ENCODE assay signal across 19 cellular contexts in genomic region chr7:43044521-43044920, GRCh38.
A peak's percentile ranks its signal among the peaks of the same experiment; 100 is the strongest.
DNase-seq lines count a peak whose midpoint lies in the region; ATAC-seq, FAIRE-seq and TF ChIP-seq lines count a peak whose summit lies in the region.
"Had no signal": no experiment of that assay in that cellular context is flagged by ENCODE, and none has a peak within 500 bp of the region (broad histone marks: within the 10 kb centered on the region; RNA-seq: fewer than 3 reads in every experiment).

No MANE protein-coding gene starts in this region.

- TF ChIP-seq POLR2A in K562 (conservative IDR thresholded peaks at IDR 0.05): no peak
- no peak for TF ChIP-seq POLR2A in ovary (IDR thresholded peaks at IDR 0.05)

- H3K79me2 ChIP-seq in K562 (ENCODE audit: control insufficient read depth, insufficient read depth, low read length) (no peaks in the 10 kb centered on the region), fibroblast of lung (ENCODE audit: control insufficient read depth, insufficient read depth, low read length) (no peaks in the 10 kb centered on the region)

- POLR2A ChIA-PET in K562 (lab: Yijun Ruan, JAX): interaction anchor here (1.8 kb wide), 1 partner anchor 9 kb away, joined by 5 read pairs; no protein-coding TSS in a partner anchor

- no peak for ATAC-seq in K562
- no peak for ATAC-seq in activated CD4-positive, CD25-positive, alpha-beta regulatory T cell treated with anti-CD3 and anti-CD28 coated beads, Interleukin-2, amount 50 U/mL, for 24 hours
- no peak for ATAC-seq in HG03175 (IDR thresholded peaks at IDR 0.05; ENCODE audit: unreplicated experiment)
- ATAC-seq: GM23338 had no signal

- TF ChIP-seq RAD21 in K562 (CRISPR knock-in tag; conservative IDR thresholded peaks at IDR 0.05 in 1 of 2, IDR thresholded peaks at IDR 0.05 in 1 of 2): no peak

- H3K27ac ChIP-seq in K562 (ENCODE audit: extremely low read depth, low read depth, low read length) (no peak overlapping the region), fibroblast of lung (ENCODE audit: insufficient read depth, low read length) (no peak overlapping the region), ovary (no peak overlapping the region)
- H3K27ac ChIP-seq: HL-60 had no signal

- peaks cover 0 to 10% of the 10 kb centered on the region in 2 experiments; a peak in 2 of 5 replicates for H3K4me1 ChIP-seq in K562 (replicated peaks in 1 of 2; ENCODE audit: control insufficient read depth in 2 of 2, insufficient read depth in 2 of 2, low read length in 2 of 2)
- no peaks in the 10 kb centered on the region for H3K4me1 ChIP-seq in fibroblast of lung (ENCODE audit: control insufficient read depth, extremely low read depth, insufficient read depth, low read length)
- no peaks in the 10 kb centered on the region for H3K4me1 ChIP-seq in ovary (ENCODE audit: insufficient read depth)
- H3K4me1 ChIP-seq: BE2C had no signal

- intact Hi-C loops in K562 (cut with micrococcal nuclease): no loop called here
- intact Hi-C loops in ovary (cut with DNase I): no loop called here

- H3K36me3 ChIP-seq in K562 (ENCODE audit: control insufficient read depth, insufficient read depth, low read length): no peaks in the 10 kb centered on the region
- H3K36me3 ChIP-seq in fibroblast of lung (ENCODE audit: control insufficient read depth, insufficient read depth, low read length): no peaks in the 10 kb centered on the region
- no peaks in the 10 kb centered on the region for H3K36me3 ChIP-seq in ovary
- H3K36me3 ChIP-seq: BE2C had no signal

- H3K27me3 ChIP-seq in K562 (ENCODE audit: control insufficient read depth in 2 of 2, insufficient read depth in 2 of 2, low read length in 2 of 2) (no peaks in the 10 kb centered on the region), fibroblast of lung (ENCODE audit: control insufficient read depth, insufficient read depth, low read length) (no peaks in the 10 kb centered on the region), ovary (no peaks in the 10 kb centered on the region)
- H3K27me3 ChIP-seq: BE2C had no signal

- FAIRE-seq in K562 (lab: Jason Lieb, UNC) (peak; percentile 19), GM19239 (lab: Jason Lieb, UNC) (no peak)
- FAIRE-seq: H54 had no signal

- H3K4me2 ChIP-seq in K562 (ENCODE audit: insufficient read depth, low read length): no peak overlapping the region
- no peak overlapping the region for H3K4me2 ChIP-seq in fibroblast of lung (ENCODE audit: extremely low read depth, insufficient read depth, low read length)
- H3K4me2 ChIP-seq: GM23338 had no signal

- in situ Hi-C loops in K562 (cut with MboI): no loop called here

- TF ChIP-seq CTCF in K562 (IDR thresholded peaks at IDR 0.05 in 2 of 3, conservative IDR thresholded peaks at IDR 0.05 in 1 of 3; ENCODE audit: insufficient read depth in 2 of 3, low read depth in 1 of 3, low read length in 3 of 3) (no peak), fibroblast of lung (conservative IDR thresholded peaks at IDR 0.05 in 1 of 2, IDR thresholded peaks at IDR 0.05 in 1 of 2; ENCODE audit: low read depth in 1 of 2, low read length in 2 of 2) (no peak), ovary (IDR thresholded peaks at IDR 0.05) (no peak)

- CTCF ChIA-PET in K562 (lab: Yijun Ruan, JAX; ENCODE audit: low intra/inter-chr PET ratio): no interaction called here

- WGBS in K562 (ENCODE audit: insufficient coverage, low coverage, missing lambda C conversion rate): 29% methylated on average over 1 of the region's 1 CpG
- 10 to 51% (median 11%) methylated on average over 1 of the region's 1 CpG for WGBS in ovary, 3 donors

- H3K9me1 ChIP-seq in K562 (ENCODE audit: control insufficient read depth, insufficient read depth, low read length): no peaks in the 10 kb centered on the region

- H4K20me1 ChIP-seq in K562 (replicated peaks; ENCODE audit: control insufficient read depth, insufficient read depth, low read length) (no peaks in the 10 kb centered on the region), fibroblast of lung (ENCODE audit: control insufficient read depth, extremely low read depth, insufficient read depth, low read length) (no peaks in the 10 kb centered on the region)

- no peak for TF ChIP-seq EP300 in K562 (IDR thresholded peaks at IDR 0.05; ENCODE audit: low read length)
- TF ChIP-seq EP300 in ovary (IDR thresholded peaks at IDR 0.05): no peak

- H3K4me3 ChIP-seq in K562 (no peak overlapping the region), fibroblast of lung (replicated peaks in 1 of 4; ENCODE audit: control extremely low read depth in 1 of 4, insufficient read depth in 1 of 4, low read depth in 3 of 4, low read length in 4 of 4) (no peak overlapping the region), ovary (no peak overlapping the region)
- H3K4me3 ChIP-seq: GM23338 had no signal

- DNase-seq in GM04503 (ENCODE audit: low read depth) (peak; percentile 20), K562 (ENCODE audit: extremely low read depth in 1 of 4, low spot score in 3 of 4) (no peak), fibroblast of lung (ENCODE audit: low read depth in 2 of 2) (peak; percentile 4 to 6), iris pigment epithelial cell (ENCODE audit: low read depth) (peak; percentile 35), ovary (no peak), GM19239 (ENCODE audit: insufficient read length, low spot score) (no peak)
- DNase-seq: BE2C; C1 segment of cervical spinal cord; CD4-positive, CD25-positive, alpha-beta regulatory T cell; CD8-positive, alpha-beta memory T cell; COR-L47; DMS 273 treated with DMSO at 0.1 percent for 48 hours; GDM1; HCEC 1CT had no signal

- BruUV-seq in K562 (replicated peaks; lab: Mats Ljungman, UMichigan): no TSS peak

- no peaks in the 10 kb centered on the region for H3K9me3 ChIP-seq in K562 (replicated peaks; ENCODE audit: control insufficient read depth, insufficient read depth, low read depth, low read length)
- H3K9me3 ChIP-seq in fibroblast of lung (ENCODE audit: control insufficient read depth, insufficient read depth, low read depth, low read length): no peaks in the 10 kb centered on the region
- H3K9me3 ChIP-seq in ovary: no peaks in the 10 kb centered on the region
- H3K9me3 ChIP-seq: BE2C had no signal

- H3K9ac ChIP-seq in K562 (ENCODE audit: insufficient read depth in 1 of 2, low read depth in 2 of 2, low read length in 2 of 2) (no peak overlapping the region), fibroblast of lung (ENCODE audit: insufficient read depth, low read length) (no peak overlapping the region)

- H2AFZ ChIP-seq in K562 (ENCODE audit: low read depth, low read length) (no peak overlapping the region), fibroblast of lung (ENCODE audit: low read length) (no peak overlapping the region)
- H2AFZ ChIP-seq: GM23338 had no signal

TF ChIP-seq in K562, 482 proteins besides CTCF, POLR2A, EP300 and RAD21:
- TF ChIP-seq, protein P1, sequence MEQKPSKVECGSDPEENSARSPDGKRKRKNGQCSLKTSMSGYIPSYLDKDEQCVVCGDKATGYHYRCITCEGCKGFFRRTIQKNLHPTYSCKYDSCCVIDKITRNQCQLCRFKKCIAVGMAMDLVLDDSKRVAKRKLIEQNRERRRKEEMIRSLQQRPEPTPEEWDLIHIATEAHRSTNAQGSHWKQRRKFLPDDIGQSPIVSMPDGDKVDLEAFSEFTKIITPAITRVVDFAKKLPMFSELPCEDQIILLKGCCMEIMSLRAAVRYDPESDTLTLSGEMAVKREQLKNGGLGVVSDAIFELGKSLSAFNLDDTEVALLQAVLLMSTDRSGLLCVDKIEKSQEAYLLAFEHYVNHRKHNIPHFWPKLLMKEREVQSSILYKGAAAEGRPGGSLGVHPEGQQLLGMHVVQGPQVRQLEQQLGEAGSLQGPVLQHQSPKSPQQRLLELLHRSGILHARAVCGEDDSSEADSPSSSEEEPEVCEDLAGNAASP (IDR thresholded peaks at IDR 0.05): no peak
- TF ChIP-seq OTX1 (CRISPR knock-in tag; IDR thresholded peaks at IDR 0.05) (no peak), RFX1 (IDR thresholded peaks at IDR 0.05) (no peak), STAT6 (CRISPR knock-in tag; IDR thresholded peaks at IDR 0.05) (no peak), KLF10 (CRISPR knock-in tag; IDR thresholded peaks at IDR 0.05) (no peak), HMG20A (CRISPR knock-in tag; conservative IDR thresholded peaks at IDR 0.05) (no peak)
TF ChIP-seq in K562: peak in this region for 0.

Comparison
In these comparisons a context has a peak if more than half of its experiments do, and no peak if none do; other contexts are left out.
1. DNase-seq: peak in GM04503 (single experiment), fibroblast of lung (2 of 2) and iris pigment epithelial cell (single experiment); none in K562 (0 of 4), ovary (0 of 5) and GM19239 (single experiment).